ENCODE assay signal across 25 cellular contexts in genomic region chr3:162147996-162148395, GRCh38.
"Had no signal": no experiment of that assay in that cellular context is flagged by ENCODE, and none has a peak within 500 bp of the region (broad histone marks: within the 10 kb centered on the region; RNA-seq: fewer than 3 reads in every experiment).

No MANE protein-coding gene starts in this region.

- H3K9ac ChIP-seq: KMS-11, SK-N-SH had no signal

- ATAC-seq: HepG2, K562 had no signal

- H3K36me3 ChIP-seq: SJSA1 had no signal

- H3K4me2 ChIP-seq: KMS-11, SK-N-SH had no signal

- H3K27me3 ChIP-seq: SJSA1 had no signal

- H3K9me2 ChIP-seq: SK-N-SH had no signal

- H3K4me3 ChIP-seq: K562, SJSA1 had no signal

- H3K9me3 ChIP-seq: SJSA1, SK-N-SH had no signal

- H3K27ac ChIP-seq: KMS-11, SJSA1 had no signal

- DNase-seq: Kasumi-1, MV-4-11, NCI-H1048, NCI-H1105, NCI-H1417, NCI-H1436 treated with DMSO at 0.1 percent for 48 hours, NCI-H1694, NCI-H1930, NCI-H2081 treated with DMSO at 0.1 percent for 48 hours, NCI-H2171, NCI-H226, NCI-H446, NCI-H510A, NCI-H524 treated with DMSO at 0.1 percent for 48 hours, NCI-H69, NCI-H774, Right ventricle myocardium superior, RPMI8226, SIG-M5, SK-N-SH, SW 1271 had no signal

- H3K4me1 ChIP-seq: SJSA1 had no signal
